In the genomic region with DNA sequence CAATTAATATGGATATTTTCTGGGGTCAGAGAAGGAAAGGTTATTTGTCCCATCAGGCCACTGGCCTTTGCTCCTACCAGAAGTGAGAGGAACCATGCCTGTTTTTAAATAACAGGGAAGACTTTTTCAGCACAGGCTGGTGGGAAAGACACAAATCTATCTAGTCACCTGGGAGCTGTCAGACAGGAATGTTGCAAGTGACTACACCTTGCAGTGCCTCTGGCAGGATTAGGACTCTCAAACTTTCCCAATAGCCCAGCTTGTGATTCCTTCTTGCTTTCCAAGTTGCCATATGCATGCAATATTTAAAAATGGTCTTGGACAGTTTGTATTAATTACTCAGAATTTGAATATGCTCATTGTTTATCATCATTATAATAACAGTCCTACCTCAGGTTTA, we compare ENCODE assay signal across 22 cellular contexts.
DNase-seq lines count a peak whose midpoint lies in the region; ATAC-seq and TF ChIP-seq lines count a peak whose summit lies in the region.
"Had no signal": no experiment of that assay in that cellular context is flagged by ENCODE, and none has a peak within 500 bp of the region (broad histone marks: within the 10 kb centered on the region; RNA-seq: fewer than 3 reads in every experiment).

No MANE protein-coding gene starts in this region.

- no peaks in the 10 kb centered on the region for H3K4me1 Mint-ChIP-seq in effector memory CD8-positive, alpha-beta T cell (ENCODE audit: low read depth in 2 of 2)
- H3K4me1 Mint-ChIP-seq in CD8-positive, alpha-beta T cell (ENCODE audit: low read depth): no peaks in the 10 kb centered on the region
- H3K4me1 Mint-ChIP-seq: B cell; CD8-positive, alpha-beta memory T cell had no signal

- H3K9ac ChIP-seq in mammary epithelial cell (ENCODE audit: insufficient read depth, low read length): no peak overlapping the region
- H3K9ac ChIP-seq: BLaER1 treated with 17β-estradiol and CSF1 and Interleukin-3, amounts not matched to agents 10 nM and 100 nM had no signal

- H3K36me3 ChIP-seq in mammary epithelial cell (ENCODE audit: insufficient read depth, low read length) (no peaks in the 10 kb centered on the region), breast epithelium (no peaks in the 10 kb centered on the region)
- H3K36me3 ChIP-seq in CD8-positive, alpha-beta T cell (ENCODE audit: insufficient read depth, low read length): no peaks in the 10 kb centered on the region
- H3K36me3 ChIP-seq: BLaER1 treated with 17β-estradiol and CSF1 and Interleukin-3, amounts not matched to agents 10 nM and 100 nM had no signal

- TF ChIP-seq CTCF in mammary epithelial cell (conservative IDR thresholded peaks at IDR 0.05 in 1 of 2, IDR thresholded peaks at IDR 0.05 in 1 of 2; ENCODE audit: extremely low read depth in 1 of 2, insufficient read depth in 1 of 2, low read depth in 1 of 2, low read length in 2 of 2): no peak
- TF ChIP-seq CTCF in breast epithelium (IDR thresholded peaks at IDR 0.05): no peak
- no peak for TF ChIP-seq CTCF in foreskin keratinocyte (conservative IDR thresholded peaks at IDR 0.05)
- TF ChIP-seq CTCF in CD8-positive, alpha-beta T cell (IDR thresholded peaks at IDR 0.05): no peak

- peak; percentile 74 for ATAC-seq in foreskin keratinocyte
- no peak for ATAC-seq in effector memory CD8-positive, alpha-beta T cell (replicated peaks)
- no peak for ATAC-seq in CD8-positive, alpha-beta T cell
- ATAC-seq: A549, GM12878 had no signal

- no peak overlapping the region for H2AFZ ChIP-seq in mammary epithelial cell (ENCODE audit: low read depth, low read length)

- H3K4me3 ChIP-seq in mammary epithelial cell (replicated peaks in 1 of 3; ENCODE audit: insufficient read depth in 1 of 3, low read depth in 2 of 3, low read length in 3 of 3) (no peak overlapping the region), breast epithelium (no peak overlapping the region)
- H3K4me3 ChIP-seq in CD8-positive, alpha-beta T cell (ENCODE audit: low read depth, low read length): no peak overlapping the region
- H3K4me3 ChIP-seq: A549; BLaER1 treated with 17β-estradiol and CSF1 and Interleukin-3, amounts not matched to agents 10 nM and 100 nM; GM12878 had no signal

- no peaks in the 10 kb centered on the region for H3K36me3 Mint-ChIP-seq in effector memory CD8-positive, alpha-beta T cell (ENCODE audit: insufficient read depth)
- peaks cover 16% of the 10 kb centered on the region for H3K36me3 Mint-ChIP-seq in CD8-positive, alpha-beta T cell

- H4K20me1 ChIP-seq in mammary epithelial cell (ENCODE audit: insufficient read depth, low read length): no peaks in the 10 kb centered on the region
- H4K20me1 ChIP-seq: BLaER1 treated with 17β-estradiol and CSF1 and Interleukin-3, amounts not matched to agents 10 nM and 100 nM had no signal

- no peaks in the 10 kb centered on the region for H3K27me3 Mint-ChIP-seq in effector memory CD8-positive, alpha-beta T cell
- H3K27me3 Mint-ChIP-seq in CD8-positive, alpha-beta T cell (ENCODE audit: low read depth): no peaks in the 10 kb centered on the region
- H3K27me3 Mint-ChIP-seq: B cell; CD4-positive, alpha-beta T cell had no signal

- intact Hi-C loops in mammary epithelial cell (cut with micrococcal nuclease): no loop called here
- intact Hi-C loops in breast epithelium (cut with DNase I; ENCODE audit: low total_unique reads): no loop called here
- intact Hi-C loops in CD8-positive, alpha-beta T cell (cut with DNase I, micrococcal nuclease): loop anchor here (10.0 kb wide), 4 partner anchors 222 to 1272 kb away; no protein-coding TSS in a partner anchor

- DNase-seq in mammary epithelial cell (peak; percentile 15), breast epithelium (ENCODE audit: low spot score in 2 of 2) (no peak), foreskin keratinocyte (peak in 1 of 2 donors; percentile 25)
- no peak for DNase-seq in effector memory CD8-positive, alpha-beta T cell
- DNase-seq in CD8-positive, alpha-beta T cell: no peak
- DNase-seq: AML-193; CD4-positive, alpha-beta T cell; CD8-positive, alpha-beta memory T cell; COR-L47; DMS 273 treated with DMSO at 0.1 percent for 48 hours; DMS153; DMS53; DMS79; DND-41; EL; GDM1 had no signal

- H3K27ac ChIP-seq in mammary epithelial cell (ENCODE audit: insufficient read depth, low read depth, low read length) (no peak overlapping the region), breast epithelium (no peak overlapping the region), foreskin keratinocyte (no peak overlapping the region)
- no peak overlapping the region for H3K27ac ChIP-seq in CD8-positive, alpha-beta T cell (ENCODE audit: low read depth, low read length)
- H3K27ac ChIP-seq: 22Rv1; A549; BLaER1 treated with 17β-estradiol and CSF1 and Interleukin-3, amounts not matched to agents 10 nM and 100 nM; C4-2B had no signal

- dilution Hi-C loops in mammary epithelial cell (cut with HindIII; ENCODE audit: low sequenced_read_pairs): no loop called here

- H3K4me2 ChIP-seq in mammary epithelial cell (ENCODE audit: insufficient read depth, low read depth, low read length): no peak overlapping the region
- H3K4me2 ChIP-seq: A549; BLaER1 treated with 17β-estradiol and CSF1 and Interleukin-3, amounts not matched to agents 10 nM and 100 nM had no signal

- H3K79me2 ChIP-seq in mammary epithelial cell (ENCODE audit: insufficient read depth, low read length): no peaks in the 10 kb centered on the region

- no peak for TF ChIP-seq POLR2A in breast epithelium (IDR thresholded peaks at IDR 0.05)

- H3K9me3 ChIP-seq in mammary epithelial cell (replicated peaks; ENCODE audit: insufficient read depth, low read length) (no peaks in the 10 kb centered on the region), breast epithelium (no peaks in the 10 kb centered on the region)
- no peaks in the 10 kb centered on the region for H3K9me3 ChIP-seq in CD8-positive, alpha-beta T cell (ENCODE audit: low read length)
- H3K9me3 ChIP-seq: A549; BLaER1 treated with 17β-estradiol and CSF1 and Interleukin-3, amounts not matched to agents 10 nM and 100 nM had no signal

- CTCF ChIA-PET in mammary epithelial cell (lab: Charles Lee; ENCODE audit: low non-redundant PET): no interaction called here
- CTCF ChIA-PET in CD8-positive, alpha-beta T cell (lab: Charles Lee): interaction anchor here (0.7 to 1.4 kb wide), 2 partner anchors 34 to 59 kb away, joined by 3 read pairs; no protein-coding TSS in a partner anchor

- H3K27ac Mint-ChIP-seq in effector memory CD8-positive, alpha-beta T cell: no peak overlapping the region
- H3K27ac Mint-ChIP-seq in CD8-positive, alpha-beta T cell: no peak overlapping the region
- H3K27ac Mint-ChIP-seq: B cell; CD4-positive, alpha-beta T cell; CD8-positive, alpha-beta memory T cell had no signal

- BruUV-seq in mammary epithelial cell (replicated peaks; lab: Mats Ljungman, UMichigan): no TSS peak

- in situ Hi-C loops in mammary epithelial cell (cut with MboI; ENCODE audit: low sequenced_read_pairs in 2 of 2): no loop called here

- H3K27me3 ChIP-seq in mammary epithelial cell (ENCODE audit: insufficient read depth, low read length) (no peaks in the 10 kb centered on the region), breast epithelium (peaks cover 0 to 9% of the 10 kb centered on the region in 2 donors), foreskin keratinocyte (no peaks in the 10 kb centered on the region)
- no peaks in the 10 kb centered on the region for H3K27me3 ChIP-seq in CD8-positive, alpha-beta T cell (ENCODE audit: insufficient read depth, low read length)
- H3K27me3 ChIP-seq: BLaER1 treated with 17β-estradiol and CSF1 and Interleukin-3, amounts not matched to agents 10 nM and 100 nM had no signal

- POLR2A ChIA-PET in CD8-positive, alpha-beta T cell (lab: Charles Lee): no interaction called here

- H3K9me3 Mint-ChIP-seq in effector memory CD8-positive, alpha-beta T cell: no peaks in the 10 kb centered on the region
- H3K9me3 Mint-ChIP-seq in CD8-positive, alpha-beta T cell: no peaks in the 10 kb centered on the region
- H3K9me3 Mint-ChIP-seq: CD4-positive, alpha-beta T cell; CD8-positive, alpha-beta memory T cell had no signal

- H3K4me1 ChIP-seq in mammary epithelial cell (ENCODE audit: insufficient read depth, low read length) (no peaks in the 10 kb centered on the region), breast epithelium (no peaks in the 10 kb centered on the region), foreskin keratinocyte (peaks cover 4% of the 10 kb centered on the region)
- no peaks in the 10 kb centered on the region for H3K4me1 ChIP-seq in CD8-positive, alpha-beta T cell (ENCODE audit: insufficient read depth, low read length)
- H3K4me1 ChIP-seq: A549 had no signal

- no peak overlapping the region for H3K4me3 Mint-ChIP-seq in effector memory CD8-positive, alpha-beta T cell
- H3K4me3 Mint-ChIP-seq in CD8-positive, alpha-beta T cell: no peak overlapping the region
- H3K4me3 Mint-ChIP-seq: B cell; CD4-positive, alpha-beta T cell; CD8-positive, alpha-beta memory T cell had no signal

Comparison
In these comparisons a context has a peak if more than half of its experiments do, and no peak if none do; other contexts are left out.
1. intact Hi-C loops: an anchor here in CD8-positive, alpha-beta T cell (10.0 kb wide); none called in mammary epithelial cell and breast epithelium.